Comparison of ENCODE assay signal across 2 cellular contexts in genomic region chr1:221712198-221712684, GRCh38.
TF ChIP-seq lines count a peak whose summit lies in the region.

No MANE protein-coding gene starts in this region.

TF ChIP-seq in HEK293, 187 proteins besides CTCF, POLR2A, EP300 and RAD21 (continued from another document):
- no peak for TF ChIP-seq ZSCAN4 (tag by site-specific recombination; IDR thresholded peaks at IDR 0.05)
TF ChIP-seq in HEK293: peak in this region for 2.

TF ChIP-seq in GM12878, 131 proteins besides CTCF, POLR2A, EP300 and RAD21 (continued from another document and continues in another):
- TF ChIP-seq IRF5 (IDR thresholded peaks at IDR 0.05; ENCODE audit: borderline replicate concordance) = no peak
- no peak for TF ChIP-seq KLF5 (IDR thresholded peaks at IDR 0.05; ENCODE audit: partially characterized antibody)
- TF ChIP-seq TCF3 (IDR thresholded peaks at IDR 0.05; ENCODE audit: borderline replicate concordance, insufficient read depth, low read depth, low read length) = no peak
- TF ChIP-seq ATF2 (IDR thresholded peaks at IDR 0.05; ENCODE audit: low read length) = peak; percentile 90
- no peak for TF ChIP-seq EED (IDR thresholded peaks at IDR 0.05; ENCODE audit: low read depth)
- TF ChIP-seq GATAD2B (conservative IDR thresholded peaks at IDR 0.05; ENCODE audit: low read depth) = no peak
- no peak for TF ChIP-seq RBBP5 (conservative IDR thresholded peaks at IDR 0.05)
- TF ChIP-seq SKIL (IDR thresholded peaks at IDR 0.05; ENCODE audit: low read depth, poor library complexity, severe bottlenecking) = peak; percentile 44
- no peak for TF ChIP-seq NFXL1 (IDR thresholded peaks at IDR 0.05; ENCODE audit: borderline replicate concordance)
- peak; percentile 47 for TF ChIP-seq MEF2B (IDR thresholded peaks at IDR 0.05; ENCODE audit: partially characterized antibody, poor library complexity, severe bottlenecking)
- TF ChIP-seq ZZZ3 (IDR thresholded peaks at IDR 0.05; ENCODE audit: control insufficient read depth, insufficient read length, low read depth) = no peak
- no peak for TF ChIP-seq MAX (IDR thresholded peaks at IDR 0.05; ENCODE audit: low read depth, low read length)
- TF ChIP-seq ATF7 (IDR thresholded peaks at IDR 0.05; ENCODE audit: low read depth) = peak; percentile 96
- peak; percentile 42 to 54; a peak in 1 of 4 replicates for TF ChIP-seq BHLHE40 (IDR thresholded peaks at IDR 0.05; ENCODE audit: borderline replicate concordance in 1 of 2, low read depth in 2 of 2, low read length in 1 of 2)
- no peak; a peak in 1 of 4 replicates for TF ChIP-seq ETV6 (conservative IDR thresholded peaks at IDR 0.05 in 1 of 2, IDR thresholded peaks at IDR 0.05 in 1 of 2; ENCODE audit: borderline replicate concordance in 1 of 2, low read depth in 1 of 2)
- no peak for TF ChIP-seq FOXK2 (IDR thresholded peaks at IDR 0.05)
- no peak for TF ChIP-seq CUX1 (IDR thresholded peaks at IDR 0.05; ENCODE audit: insufficient replicate concordance, low read depth, low read length)
- peak; percentile 90 for TF ChIP-seq RUNX3 (IDR thresholded peaks at IDR 0.05; ENCODE audit: low read length)
- TF ChIP-seq E2F8 (IDR thresholded peaks at IDR 0.05; ENCODE audit: low read depth, partially characterized antibody) = no peak
- TF ChIP-seq NBN (IDR thresholded peaks at IDR 0.05) = no peak; the same call in 1 of the 2 replicates
- no peak for TF ChIP-seq SMAD1 (IDR thresholded peaks at IDR 0.05; ENCODE audit: low read depth, partially characterized antibody)
- TF ChIP-seq TAF1 (IDR thresholded peaks at IDR 0.05; ENCODE audit: borderline replicate concordance, low read depth, low read length) = no peak
- TF ChIP-seq IKZF2 (IDR thresholded peaks at IDR 0.05) = peak; percentile 39 to 59; a peak in 2 of 4 replicates
- TF ChIP-seq ESRRA (IDR thresholded peaks at IDR 0.05; ENCODE audit: low read length) = no peak
- TF ChIP-seq ZNF592 (IDR thresholded peaks at IDR 0.05) = no peak
- TF ChIP-seq ZBTB11 (CRISPR knock-in tag; IDR thresholded peaks at IDR 0.05) = no peak
- TF ChIP-seq IRF3 (IDR thresholded peaks at IDR 0.05) = no peak
- no peak for TF ChIP-seq NFYA (IDR thresholded peaks at IDR 0.05; ENCODE audit: borderline replicate concordance, low read depth, low read length)
- TF ChIP-seq NRF1 (conservative IDR thresholded peaks at IDR 0.05; ENCODE audit: low read depth, low read length) = no peak
- TF ChIP-seq IRF4 (IDR thresholded peaks at IDR 0.05; ENCODE audit: low read depth, low read length) = 0 out of 2 replicates have a peak, but pooled peaks have one; percentile 28
